In the genomic region with DNA sequence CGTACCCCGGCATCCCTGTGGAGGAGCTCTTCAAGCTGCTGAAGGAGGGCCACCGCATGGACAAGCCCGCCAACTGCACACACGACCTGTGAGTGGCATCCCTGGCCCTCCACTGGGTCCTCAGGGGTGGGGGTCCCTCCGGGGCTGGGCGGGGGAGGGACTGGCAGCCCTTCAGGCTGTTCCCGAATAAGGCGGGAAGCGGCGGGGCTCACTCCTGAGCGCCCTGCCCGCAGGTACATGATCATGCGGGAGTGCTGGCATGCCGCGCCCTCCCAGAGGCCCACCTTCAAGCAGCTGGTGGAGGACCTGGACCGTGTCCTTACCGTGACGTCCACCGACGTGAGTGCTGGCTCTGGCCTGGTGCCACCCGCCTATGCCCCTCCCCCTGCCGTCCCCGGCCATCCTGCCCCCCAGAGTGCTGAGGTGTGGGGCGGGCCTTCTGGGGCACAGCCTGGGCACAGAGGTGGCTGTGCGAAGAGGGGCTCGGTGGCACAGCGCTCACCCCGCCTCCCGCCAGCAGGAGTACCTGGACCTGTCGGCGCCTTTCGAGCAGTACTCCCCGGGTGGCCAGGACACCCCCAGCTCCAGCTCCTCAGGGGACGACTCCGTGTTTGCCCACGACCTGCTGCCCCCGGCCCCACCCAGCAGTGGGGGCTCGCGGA, we compare ENCODE assay signal across 24 cellular contexts. TPM values are rescaled to one million over a fixed set of nuclear protein-coding genes. Genes with fewer than 3 reads are reported as not detected.
"Had no signal": no experiment of that assay in that cellular context is flagged by ENCODE, and none has a peak within 500 bp of the region (broad histone marks: within the 10 kb centered on the region; RNA-seq: fewer than 3 reads in every experiment).

No MANE protein-coding gene starts in this region.

- DNase-seq: islet precursor cell; kidney glomerular epithelial cell; left lung; lower lobe of right lung; mammary epithelial cell; mesendoderm; naive B cell; natural killer cell; nephron progenitor cell; ovary; sigmoid colon; small intestine; spleen; stimulated activated CD4-positive, alpha-beta T cell treated with anti-CD3 and anti-CD28 coated beads, Interleukin-4, amount 100 ng/mL, for 24 hours; stimulated activated naive CD4-positive, alpha-beta T cell treated with Interleukin-2 at 50 U/mL for 16 hours; stimulated activated naive CD8-positive, alpha-beta T cell treated with anti-CD3 and anti-CD28 coated beads, Interleukin-15, amount 100 ng/mL, for 72 hours; substantia nigra; uterus had no signal

- ATAC-seq: left colon; left lung; lower lobe of right lung; natural killer cell; stimulated activated effector memory CD8-positive, alpha-beta T cell treated with anti-CD3 and anti-CD28 coated beads, Interleukin-12 subunit alpha, Interleukin-12 subunit beta, amount 100 ng/mL, for 72 hours; stimulated activated naive CD8-positive, alpha-beta T cell treated with anti-CD3 and anti-CD28 coated beads, Interleukin-15, amount 100 ng/mL, for 72 hours had no signal

- H2AFZ ChIP-seq: hepatocyte, neural progenitor cell had no signal

- H3K9ac ChIP-seq: neural progenitor cell had no signal

- H3K79me2 ChIP-seq: hepatocyte had no signal

- H3K27me3 ChIP-seq: hepatocyte, left lung, neural progenitor cell, ovary, right atrium auricular region, sigmoid colon, spleen, tibial nerve, uterus had no signal

- H3K9me3 ChIP-seq: left lung, lower lobe of right lung, ovary, right atrium auricular region, sigmoid colon, spleen, tibial nerve, uterus had no signal

- H3K4me1 ChIP-seq: left lung, lower lobe of right lung, neural progenitor cell, right atrium auricular region, tibial nerve, uterus had no signal

- H3K27ac ChIP-seq: hepatocyte, left lung, lower lobe of right lung, neural progenitor cell, ovary, right atrium auricular region, sigmoid colon, spleen, tibial nerve, uterus had no signal

- H3K4me3 ChIP-seq: hepatocyte, left lung, lower lobe of right lung, neural progenitor cell, ovary, right atrium auricular region, sigmoid colon, spleen, tibial nerve, uterus had no signal

- H3K36me3 ChIP-seq: neural progenitor cell, ovary, right atrium auricular region, sigmoid colon, uterus had no signal

- H3K4me2 ChIP-seq: hepatocyte, neural progenitor cell had no signal

RNA-seq across cellular contexts. Expression of a gene that starts 13.6 kb away (rescaled TPM):
- total RNA-seq: natural killer cell had no signal
